Comparison of ENCODE assay signal across 8 cellular contexts in genomic region chr3:188153949-188154757, GRCh38. TPM values are rescaled to one million over a fixed set of nuclear protein-coding genes. Genes with fewer than 3 reads are reported as not detected.
DNase-seq lines count a peak whose midpoint lies in the region; ATAC-seq and TF ChIP-seq lines count a peak whose summit lies in the region.

Gene LPP, plus strand, starts transcription at chr3:188154157. Its CDS starts 251,964 bp downstream, at chr3:188406121.

- H4K20me1 ChIP-seq in GM23338 (replicated peaks; ENCODE audit: insufficient read depth): no peaks in the 10 kb centered on the region; the same call in 1 of the 2 replicates
- H4K20me1 ChIP-seq in Loucy (ENCODE audit: insufficient read depth, low read length, poor library complexity, severe bottlenecking): no peaks in the 10 kb centered on the region
- no peaks in the 10 kb centered on the region for H4K20me1 ChIP-seq in mammary epithelial cell (ENCODE audit: insufficient read depth, low read length)
- peaks cover 32% of the 10 kb centered on the region for H4K20me1 ChIP-seq in smooth muscle cell (ENCODE audit: low read depth)

- CTCF ChIA-PET in mammary epithelial cell (lab: Charles Lee; ENCODE audit: low non-redundant PET): interaction anchor here (0.6 kb wide), 1 partner anchor 128 kb away, joined by 7 read pairs; no protein-coding TSS in a partner anchor

- H3K4me2 ChIP-seq in GM23338 (peak within 1 kb of the TSS; percentile 88), Loucy (ENCODE audit: low read depth, low read length, poor library complexity, severe bottlenecking) (peak within 1 kb of the TSS; percentile 97), mammary epithelial cell (ENCODE audit: insufficient read depth, low read depth, low read length) (peak within 1 kb of the TSS; percentile 95), smooth muscle cell (peak within 1 kb of the TSS; percentile 90)

- no peaks in the 10 kb centered on the region for H3K36me3 Mint-ChIP-seq in GM23338 (ENCODE audit: low read depth)

- H2AFZ ChIP-seq in GM23338 (peak within 1 kb of the TSS; percentile 32; the same call in 1 of the 2 replicates), Loucy (ENCODE audit: low read length) (peak within 1 kb of the TSS; percentile 64), mammary epithelial cell (ENCODE audit: low read depth, low read length) (peak within 1 kb of the TSS; percentile 79), smooth muscle cell (ENCODE audit: low read depth) (no peak within 1 kb of the TSS)

- ATAC-seq in GM23338: peak; percentile 78

- H3K4me3 ChIP-seq in GM23338 (peak within 1 kb of the TSS; percentile 88), Loucy (ENCODE audit: low read length, poor library complexity, severe bottlenecking) (peak within 1 kb of the TSS; percentile 82), WI38 (ENCODE audit: low read depth, low read length) (peak within 1 kb of the TSS; percentile 86), mammary epithelial cell (replicated peaks in 1 of 3; ENCODE audit: insufficient read depth in 1 of 3, low read depth in 2 of 3, low read length in 3 of 3) (peak within 1 kb of the TSS; percentile 43 to 77 (median 66)), smooth muscle cell (peak within 1 kb of the TSS; percentile 88)

- dilution Hi-C loops in mammary epithelial cell (cut with HindIII; ENCODE audit: low sequenced_read_pairs): loop anchor here (25.0 kb wide), 1 partner anchor 417 kb away; the partner anchor contains the start of gene BCL6

- H3K27me3 ChIP-seq in GM23338 (ENCODE audit: insufficient read depth) (peaks cover 5% of the 10 kb centered on the region; the same call in 1 of the 2 replicates), Loucy (ENCODE audit: insufficient read depth, low read length, poor library complexity, severe bottlenecking) (no peaks in the 10 kb centered on the region), mammary epithelial cell (ENCODE audit: insufficient read depth, low read length) (no peaks in the 10 kb centered on the region), smooth muscle cell (ENCODE audit: low read depth) (no peaks in the 10 kb centered on the region)

- H3K9ac ChIP-seq in Loucy (ENCODE audit: low read depth, low read length, poor library complexity, severe bottlenecking) (peak within 1 kb of the TSS; percentile 94), mammary epithelial cell (ENCODE audit: insufficient read depth, low read length) (peak within 1 kb of the TSS; percentile 90), smooth muscle cell (ENCODE audit: low read depth) (peak within 1 kb of the TSS; percentile 98)

- H3K79me2 ChIP-seq in GM23338 (replicated peaks; ENCODE audit: insufficient read depth) (peaks cover 48% of the 10 kb centered on the region), Loucy (ENCODE audit: insufficient read depth, low read length) (peaks cover 58% of the 10 kb centered on the region), mammary epithelial cell (ENCODE audit: insufficient read depth, low read length) (peaks cover 56% of the 10 kb centered on the region), smooth muscle cell (ENCODE audit: low read depth) (peaks cover 52% of the 10 kb centered on the region)

- H3K4me1 ChIP-seq in GM23338 (ENCODE audit: insufficient read depth): peaks cover 29% of the 10 kb centered on the region
- H3K4me1 ChIP-seq in Loucy (ENCODE audit: insufficient read depth, low read length, poor library complexity, severe bottlenecking): peaks cover 57% of the 10 kb centered on the region
- peaks cover 32% of the 10 kb centered on the region for H3K4me1 ChIP-seq in mammary epithelial cell (ENCODE audit: insufficient read depth, low read length)
- H3K4me1 ChIP-seq in smooth muscle cell (ENCODE audit: low read depth): peaks cover 14% of the 10 kb centered on the region

- TSS peak; percentile 33 for BruUV-seq in mammary epithelial cell (replicated peaks; lab: Mats Ljungman, UMichigan)

- intact Hi-C loops in mammary epithelial cell (cut with micrococcal nuclease): loop anchor here (1.0 to 10.0 kb wide), 7 partner anchors 121 to 798 kb away; partner anchors contain the start of gene BCL6

- WGBS in mammary epithelial cell (ENCODE audit: low coverage, missing lambda C conversion rate): 5% methylated on average over 21 of the region's 75 CpGs
- WGBS in smooth muscle cell (ENCODE audit: low lambda C conversion rate): under 1% methylated on average over 41 of the region's 75 CpGs

- H3K36me3 ChIP-seq in GM23338 (ENCODE audit: insufficient read depth) (no peaks in the 10 kb centered on the region), Loucy (ENCODE audit: insufficient read depth, low read length) (no peaks in the 10 kb centered on the region), mammary epithelial cell (ENCODE audit: insufficient read depth, low read length) (no peaks in the 10 kb centered on the region), smooth muscle cell (ENCODE audit: low read depth) (no peaks in the 10 kb centered on the region)

- in situ Hi-C loops in mammary epithelial cell (cut with MboI; ENCODE audit: low sequenced_read_pairs in 2 of 2): loop anchor here in 1 of 2 donors (25.0 kb wide), 1 partner anchor 808 kb away; no protein-coding TSS in a partner anchor

- peak; percentile 52 for DNase-seq in GDM1 (lab: John Stamatoyannopoulos, UW)
- DNase-seq in GM23338 (ENCODE audit: low spot score): peak; percentile 91
- peak; percentile 85 for DNase-seq in mammary epithelial cell
- DNase-seq in iPS-NIHi7 (ENCODE audit: extremely low spot score): peak; percentile 84
- DNase-seq in smooth muscle cell (lab: John Stamatoyannopoulos, UW; ENCODE audit: unreplicated experiment): peak; percentile 92
- DNase-seq in NCI-H1092 (lab: John Stamatoyannopoulos, UW): no peak

- no peaks in the 10 kb centered on the region for H3K9me3 ChIP-seq in Loucy (ENCODE audit: insufficient read depth, low read depth, low read length)
- no peaks in the 10 kb centered on the region for H3K9me3 ChIP-seq in mammary epithelial cell (replicated peaks; ENCODE audit: insufficient read depth, low read length)
- no peaks in the 10 kb centered on the region for H3K9me3 ChIP-seq in smooth muscle cell (replicated peaks; ENCODE audit: low read depth)

- peak within 1 kb of the TSS; percentile 99 for H3K27ac Mint-ChIP-seq in GM23338

- H3K4me1 Mint-ChIP-seq in GM23338: peaks cover 51% of the 10 kb centered on the region

- no peaks in the 10 kb centered on the region for H3K9me2 ChIP-seq in GM23338 (ENCODE audit: insufficient read depth)
- no peaks in the 10 kb centered on the region for H3K9me2 ChIP-seq in Loucy (replicated peaks; ENCODE audit: low read depth, low read length)

- H3F3A ChIP-seq in GM23338 (replicated peaks; ENCODE audit: low read depth) (peaks cover 5% of the 10 kb centered on the region; the same call in 1 of the 2 replicates), Loucy (ENCODE audit: low read depth) (peaks cover 6% of the 10 kb centered on the region; the same call in 1 of the 2 replicates), smooth muscle cell (ENCODE audit: low read depth) (peaks cover 6% of the 10 kb centered on the region)

- peaks cover 12% of the 10 kb centered on the region for H3K27me3 Mint-ChIP-seq in GM23338 (ENCODE audit: insufficient read depth, low read depth, poor library complexity)

- peak within 1 kb of the TSS; percentile 92 for H3K27ac ChIP-seq in GM23338 (ENCODE audit: low read depth)
- peak within 1 kb of the TSS; percentile 94 for H3K27ac ChIP-seq in mammary epithelial cell (ENCODE audit: insufficient read depth, low read depth, low read length)
- H3K27ac ChIP-seq in smooth muscle cell (ENCODE audit: low read depth): peak within 1 kb of the TSS; percentile 93

- H3K9me3 Mint-ChIP-seq in GM23338: no peaks in the 10 kb centered on the region

- peak in 1 of 2 experiments; percentile 21; a peak in 3 of 4 replicates for TF ChIP-seq CTCF in GM23338 (conservative IDR thresholded peaks at IDR 0.05; ENCODE audit: low read depth in 2 of 2)
- 0 out of 2 replicates have a peak, but pooled peaks have one; percentile 11 for TF ChIP-seq CTCF in Loucy (conservative IDR thresholded peaks at IDR 0.05; ENCODE audit: low read length)
- no peak for TF ChIP-seq CTCF in WI38 (IDR thresholded peaks at IDR 0.05; ENCODE audit: low read depth, low read length)
- TF ChIP-seq CTCF in mammary epithelial cell (conservative IDR thresholded peaks at IDR 0.05 in 1 of 2, IDR thresholded peaks at IDR 0.05 in 1 of 2; ENCODE audit: extremely low read depth in 1 of 2, insufficient read depth in 1 of 2, low read depth in 1 of 2, low read length in 2 of 2): no peak
- TF ChIP-seq CTCF in smooth muscle cell (IDR thresholded peaks at IDR 0.05; ENCODE audit: borderline replicate concordance, insufficient read depth, poor library complexity, severe bottlenecking): no peak

- peak within 1 kb of the TSS; percentile 95 for H3K4me3 Mint-ChIP-seq in GM23338

TF ChIP-seq in GM23338, 12 proteins besides CTCF, POLR2A, EP300 and RAD21 (continues in another document):
- TF ChIP-seq CREB1 (CRISPR knock-in tag; IDR thresholded peaks at IDR 0.05; ENCODE audit: low read depth) (0 out of 2 replicates have a peak, but pooled peaks have one; percentile 3), ZNF114 (CRISPR knock-in tag; IDR thresholded peaks at IDR 0.05) (no peak), POLR2AphosphoS5 (IDR thresholded peaks at IDR 0.05; ENCODE audit: low read depth) (peak; percentile 57), JUNB (IDR thresholded peaks at IDR 0.05; ENCODE audit: unreplicated experiment) (no peak), ZNF331 (CRISPR knock-in tag; IDR thresholded peaks at IDR 0.05; ENCODE audit: low read depth) (no peak)

RNA-seq across cellular contexts. Expression of gene LPP, which starts in this region (rescaled TPM):
- total RNA-seq in GM23338 (2014; rRNA removed; shearing (Covaris generic)): 35.2 and 36.2 TPM in 2 replicates
- polyA plus RNA-seq in GM23338 (2016; fragmentation: Nextera tagmentation; extraction: Ambion mirVana): 18.1 and 23.0 TPM in 2 replicates
- total RNA-seq in mammary epithelial cell: 100 to 1,000 TPM in 1 of 2 donors, 10 to 100 TPM in 1; 66.8 to 109 TPM
- polyA plus RNA-seq in mammary epithelial cell: 19.1 TPM
- 149 TPM for polyA minus RNA-seq in mammary epithelial cell
- 128 and 142 TPM in 2 replicates for total RNA-seq in smooth muscle cell
- 42.3 and 64.4 TPM in 2 replicates for polyA plus RNA-seq in smooth muscle cell
